20 cellular contexts compared by ENCODE assay signal in genomic region chr17:76092526-76093413, GRCh38. TPM values are rescaled to one million over a fixed set of nuclear protein-coding genes. Genes with fewer than 3 reads are reported as not detected.
"Had no signal": no experiment of that assay in that cellular context is flagged by ENCODE, and none has a peak within 500 bp of the region (broad histone marks: within the 10 kb centered on the region; RNA-seq: fewer than 3 reads in every experiment).

No MANE protein-coding gene starts in this region.

- ATAC-seq: activated T-cell treated with anti-CD3 and anti-CD28 coated beads, Interleukin-2, amount 50 U/mL, for 72 hours; natural killer cell treated with Interleukin-12 subunit alpha and Interleukin-12 subunit beta and Interleukin-15 and Interleukin-18, amount 100 ng/mL, for 72 hours; stimulated activated naive CD8-positive, alpha-beta T cell treated with anti-CD3 and anti-CD28 coated beads, Interleukin-15, amount 100 ng/mL, for 72 hours had no signal

- H3K36me3 Mint-ChIP-seq: natural killer cell treated with Interleukin-12 subunit alpha and Interleukin-12 subunit beta and Interleukin-15 and Interleukin-18, amount 100 ng/mL, for 72 hours had no signal

- H3K27me3 ChIP-seq: breast epithelium, esophagus muscularis mucosa, sigmoid colon, testis had no signal

- H3K4me3 ChIP-seq: breast epithelium, esophagus muscularis mucosa, sigmoid colon, testis had no signal

- H3K9me3 ChIP-seq: breast epithelium, esophagus muscularis mucosa, sigmoid colon, testis had no signal

- H3K4me1 ChIP-seq: breast epithelium, esophagus muscularis mucosa, sigmoid colon, testis had no signal

- H3K36me3 ChIP-seq: breast epithelium had no signal

- H3K27me3 Mint-ChIP-seq: activated CD4-positive, alpha-beta memory T cell treated with anti-CD3 and anti-CD28 coated beads for 36 hours; activated naive CD8-positive, alpha-beta T cell treated with anti-CD3 and anti-CD28 coated beads, Interleukin-2, amount 10 ng/mL, durations not matched to agents 7 days and 5 days; natural killer cell treated with Interleukin-12 subunit alpha and Interleukin-12 subunit beta and Interleukin-15 and Interleukin-18, amount 100 ng/mL, for 72 hours; stimulated activated naive CD8-positive, alpha-beta T cell treated with anti-CD3 and anti-CD28 coated beads, Interleukin-15, amount 100 ng/mL, for 72 hours had no signal

- DNase-seq: activated CD4-positive, alpha-beta memory T cell treated with anti-CD3 and anti-CD28 coated beads for 36 hours; activated CD4-positive, CD25-positive, alpha-beta regulatory T cell treated with anti-CD3 and anti-CD28 coated beads, Interleukin-2, amount 50 U/mL, for 72 hours; activated CD8-positive, alpha-beta memory T cell treated with anti-CD3 and anti-CD28 coated beads, Interleukin-2, amount 50 U/mL, for 4 hours; activated naive CD8-positive, alpha-beta T cell treated with anti-CD3 and anti-CD28 coated beads, Interleukin-2, amount 10 ng/mL, durations not matched to agents 7 days and 5 days; activated T-cell treated with anti-CD3 and anti-CD28 coated beads, Interleukin-2, amount 50 U/mL, for 72 hours; glutamatergic neuron; mammary epithelial cell; sigmoid colon; stimulated activated CD4-positive, alpha-beta T cell treated with anti-CD3 and anti-CD28 coated beads, Interleukin-4, amount 100 ng/mL, for 1 hour; stimulated activated CD8-positive, alpha-beta memory T cell treated with anti-CD3 and anti-CD28 coated beads, Interleukin-4, amount 100 ng/mL, for 48 hours; stimulated activated naive CD8-positive, alpha-beta T cell treated with anti-CD3 and anti-CD28 coated beads, Interleukin-15, amount 100 ng/mL, for 72 hours; T-helper 2 cell; testis had no signal

- H3K9me3 Mint-ChIP-seq: activated CD4-positive, alpha-beta memory T cell treated with anti-CD3 and anti-CD28 coated beads for 36 hours; activated naive CD8-positive, alpha-beta T cell treated with anti-CD3 and anti-CD28 coated beads, Interleukin-2, amount 10 ng/mL, durations not matched to agents 7 days and 5 days; activated T-cell treated with anti-CD3 and anti-CD28 coated beads, Interleukin-2, amount 50 U/mL, for 72 hours; natural killer cell treated with Interleukin-12 subunit alpha and Interleukin-12 subunit beta and Interleukin-15 and Interleukin-18, amount 100 ng/mL, for 72 hours; stimulated activated naive CD8-positive, alpha-beta T cell treated with anti-CD3 and anti-CD28 coated beads, Interleukin-15, amount 100 ng/mL, for 72 hours had no signal

- H3K27ac ChIP-seq: breast epithelium, esophagus muscularis mucosa, sigmoid colon, testis had no signal

- H3K4me3 Mint-ChIP-seq: natural killer cell treated with Interleukin-12 subunit alpha and Interleukin-12 subunit beta and Interleukin-15 and Interleukin-18, amount 100 ng/mL, for 72 hours had no signal

RNA-seq across cellular contexts. Expression of gene ZACN, which starts 13.8 kb away (rescaled TPM):
- total RNA-seq: activated naive CD8-positive, alpha-beta T cell treated with anti-CD3 and anti-CD28 coated beads, Interleukin-2, amount 10 ng/mL, durations not matched to agents 7 days and 5 days; aorta; breast epithelium; fibroblast of villous mesenchyme; mammary epithelial cell; omental fat pad; ureter had no signal
- polyA plus RNA-seq: mammary epithelial cell had no signal

RNA-seq across cellular contexts. Expression of gene GALR2, which starts 18.2 kb away (rescaled TPM):
- total RNA-seq: activated naive CD8-positive, alpha-beta T cell treated with anti-CD3 and anti-CD28 coated beads, Interleukin-2, amount 10 ng/mL, durations not matched to agents 7 days and 5 days; aorta; breast epithelium; fibroblast of villous mesenchyme; mammary epithelial cell; ureter had no signal
- polyA plus RNA-seq: aorta had no signal

RNA-seq across cellular contexts. Expression of gene FOXJ1, which starts 48.3 kb away (rescaled TPM):
- total RNA-seq: aorta, fibroblast of villous mesenchyme, mammary epithelial cell had no signal
- polyA plus RNA-seq: aorta, mammary epithelial cell had no signal
